26 cellular contexts compared by ENCODE assay signal in the genomic region with DNA sequence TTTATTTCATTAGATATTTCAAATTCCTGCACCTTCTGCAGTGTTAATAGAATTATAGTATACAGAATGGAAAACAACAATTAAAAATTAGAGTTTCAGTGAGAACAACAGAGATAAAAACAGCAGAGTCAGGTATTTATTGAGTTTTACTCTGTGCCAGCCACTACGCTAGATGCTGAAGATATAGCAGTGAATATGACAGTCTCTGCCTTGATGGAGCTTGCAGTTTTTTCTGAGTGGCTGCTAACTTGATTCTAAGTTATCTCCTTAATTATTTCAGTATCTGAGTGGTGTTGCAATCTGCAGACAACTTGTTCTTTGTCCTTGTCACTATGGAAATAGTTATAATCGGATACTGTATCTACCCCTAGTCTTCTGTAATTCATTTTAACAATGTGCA.
"Had no signal": no experiment of that assay in that cellular context is flagged by ENCODE, and none has a peak within 500 bp of the region (broad histone marks: within the 10 kb centered on the region; RNA-seq: fewer than 3 reads in every experiment).

No MANE protein-coding gene starts in this region.

- DNase-seq: colonic mucosa; cortex of kidney; effector CD8-positive, alpha-beta T cell; effector memory CD8-positive, alpha-beta T cell; endodermal cell; erythroblast; esophagus squamous epithelium; foreskin fibroblast; foreskin melanocyte; gastrocnemius medialis; glutamatergic neuron; head of caudate nucleus; heart right ventricle; hippocampal formation; immature natural killer cell; islet precursor cell; kidney; kidney glomerular epithelial cell; left colon; left ventricle myocardium inferior; lower lobe of right lung; mesendoderm; midbrain had no signal

- H3K36me3 ChIP-seq: colonic mucosa, esophagus squamous epithelium, gastrocnemius medialis, heart right ventricle, left ventricle myocardium inferior, lower lobe of right lung had no signal

- ATAC-seq: effector memory CD8-positive, alpha-beta T cell; esophagus mucosa; gastrocnemius medialis; left colon; left lobe of liver; lower lobe of right lung had no signal

- H3K27ac ChIP-seq: colonic mucosa, epithelial cell of prostate, esophagus squamous epithelium, gastrocnemius medialis, heart right ventricle, left ventricle myocardium inferior, lower lobe of right lung had no signal

- H3K4me3 ChIP-seq: colonic mucosa, esophagus squamous epithelium, gastrocnemius medialis, heart right ventricle, left ventricle myocardium inferior, lower lobe of right lung had no signal

- H3K9me3 ChIP-seq: colonic mucosa, esophagus squamous epithelium, gastrocnemius medialis, heart right ventricle, left ventricle myocardium inferior, lower lobe of right lung had no signal

- H3K27me3 ChIP-seq: colonic mucosa, esophagus squamous epithelium, gastrocnemius medialis, heart right ventricle had no signal

- H3K4me1 ChIP-seq: colonic mucosa, esophagus squamous epithelium, gastrocnemius medialis, lower lobe of right lung had no signal
